8 cellular contexts compared by ENCODE assay signal in genomic region chr1:113811353-113811887, GRCh38. TPM values are rescaled to one million over a fixed set of nuclear protein-coding genes. Genes with fewer than 3 reads are reported as not detected.
DNase-seq lines count a peak whose midpoint lies in the region; ATAC-seq and TF ChIP-seq lines count a peak whose summit lies in the region.

No MANE protein-coding gene starts in this region.

- no peaks in the 10 kb centered on the region for H3K9me1 ChIP-seq in IMR-90 (ENCODE audit: insufficient read depth, low read length)

- H3K4me3 ChIP-seq in CD4-positive, CD25-positive, alpha-beta regulatory T cell (ENCODE audit: low read depth, low read length): peak overlapping the region; percentile 95
- H3K4me3 ChIP-seq in IMR-90 (ENCODE audit: insufficient read depth, low read depth, low read length) (peak overlapping the region; percentile 97), muscle layer of colon (ENCODE audit: low read depth in 1 of 2, low read length in 2 of 2) (peak overlapping the region; percentile 91 to 93), thoracic aorta (peak overlapping the region; percentile 83)

- peak overlapping the region; percentile 92 for H3K14ac ChIP-seq in IMR-90 (replicated peaks; ENCODE audit: low read depth, low read length)

- H3K9ac ChIP-seq in IMR-90 (ENCODE audit: low read depth, low read length): peak overlapping the region; percentile 94
- H3K9ac ChIP-seq in muscle layer of colon (ENCODE audit: low read length): peak overlapping the region; percentile 97

- dilution Hi-C loops in IMR-90 (cut with HindIII; ENCODE audit: low sequenced_read_pairs, unreplicated experiment): no loop called here

- no peak overlapping the region for H2BK20ac ChIP-seq in IMR-90 (ENCODE audit: low read depth, low read length)

- peak overlapping the region; percentile 92 for H3K4me2 ChIP-seq in IMR-90 (ENCODE audit: low read depth, low read length)

- H3K36me3 ChIP-seq in CD4-positive, CD25-positive, alpha-beta regulatory T cell (ENCODE audit: control insufficient read depth, insufficient read depth, low read length): peaks cover 7% of the 10 kb centered on the region
- H3K36me3 ChIP-seq in IMR-90 (ENCODE audit: control insufficient read depth, insufficient read depth, low read length) (no peaks in the 10 kb centered on the region), muscle layer of colon (ENCODE audit: insufficient read depth, low read length) (no peaks in the 10 kb centered on the region), thoracic aorta (no peaks in the 10 kb centered on the region)

- H3K23ac ChIP-seq in IMR-90 (ENCODE audit: low read depth, low read length): peak overlapping the region; percentile 89

- TF ChIP-seq CTCF in IMR-90 (conservative IDR thresholded peaks at IDR 0.05; ENCODE audit: low read depth, low read length): no peak
- no peak for TF ChIP-seq CTCF in thoracic aorta (IDR thresholded peaks at IDR 0.05)

- no CpG with 5 or more reads among the region's 27 CpGs for WGBS in IMR-90 (ENCODE audit: extremely low coverage in 2 of 2, insufficient read length in 1 of 2), 2 experiments

- H4K5ac ChIP-seq in IMR-90 (ENCODE audit: low read depth, low read length): no peak overlapping the region; the same call in 1 of the 2 replicates

- 0 out of 3 replicates have a peak overlapping the region, but pooled peaks have one; percentile 40 for H2BK15ac ChIP-seq in IMR-90 (ENCODE audit: low read depth, low read length)

- in situ Hi-C loops in IMR-90 (cut with MboI; ENCODE audit: low sequenced_read_pairs): no loop called here

- no peaks in the 10 kb centered on the region for H3K27me3 Mint-ChIP-seq in CD4-positive, CD25-positive, alpha-beta regulatory T cell
- H3K27me3 Mint-ChIP-seq in activated CD4-positive, alpha-beta T cell treated with anti-CD3 and anti-CD28 coated beads for 36 hours: no peaks in the 10 kb centered on the region

- DNase-seq in CD4-positive, CD25-positive, alpha-beta regulatory T cell: peak in 2 of 3 donors; percentile 9 to 55
- DNase-seq in IMR-90 (peak; percentile 22), epithelial cell of prostate (ENCODE audit: low read depth, low spot score) (no peak), thoracic aorta (ENCODE audit: low spot score) (peak; percentile 7)
- DNase-seq in activated CD4-positive, alpha-beta T cell treated with anti-CD3 and anti-CD28 coated beads for 36 hours: peak; percentile 58

- TF ChIP-seq RAD21 in IMR-90 (IDR thresholded peaks at IDR 0.05; ENCODE audit: low read length): no peak

- peak overlapping the region; percentile 95 to 100 (median 99) for H3K27ac Mint-ChIP-seq in CD4-positive, CD25-positive, alpha-beta regulatory T cell
- peak overlapping the region; percentile 97 for H3K27ac Mint-ChIP-seq in activated CD4-positive, alpha-beta T cell treated with anti-CD3 and anti-CD28 coated beads for 36 hours

- H3K56ac ChIP-seq in IMR-90 (ENCODE audit: extremely low read depth, insufficient read depth, low read length): peak overlapping the region; percentile 79

- H3K9me3 ChIP-seq in CD4-positive, CD25-positive, alpha-beta regulatory T cell (ENCODE audit: control insufficient read depth in 2 of 2, low read length in 2 of 2): no peaks in the 10 kb centered on the region
- H3K9me3 ChIP-seq in IMR-90 (ENCODE audit: control insufficient read depth, insufficient read depth, low read length): no peaks in the 10 kb centered on the region
- H3K9me3 ChIP-seq in muscle layer of colon (ENCODE audit: low read length): no peaks in the 10 kb centered on the region
- H3K9me3 ChIP-seq in thoracic aorta: no peaks in the 10 kb centered on the region

- peaks cover 27% of the 10 kb centered on the region; the same call in 1 of the 2 replicates for H4K20me1 ChIP-seq in IMR-90 (ENCODE audit: insufficient read depth, low read length)

- peak overlapping the region; percentile 92 for H2AK9ac ChIP-seq in IMR-90 (replicated peaks; ENCODE audit: low read depth, low read length, poor library complexity)

- peak overlapping the region; percentile 62 for H4K91ac ChIP-seq in IMR-90 (ENCODE audit: insufficient read depth, low read depth, low read length)

- peaks cover 46% of the 10 kb centered on the region for H3K4me1 ChIP-seq in CD4-positive, CD25-positive, alpha-beta regulatory T cell (ENCODE audit: control insufficient read depth, insufficient read depth, low read length, poor library complexity, severe bottlenecking)
- peaks cover 4% of the 10 kb centered on the region for H3K4me1 ChIP-seq in IMR-90 (ENCODE audit: control insufficient read depth, insufficient read depth, low read length)
- peaks cover 25% of the 10 kb centered on the region for H3K4me1 ChIP-seq in muscle layer of colon (ENCODE audit: insufficient read depth, low read length)
- H3K4me1 ChIP-seq in thoracic aorta (ENCODE audit: control insufficient read depth in 1 of 2, low read depth in 2 of 2): peaks cover 19 to 24% of the 10 kb centered on the region in 2 donors

- H3K27ac ChIP-seq in CD4-positive, CD25-positive, alpha-beta regulatory T cell (ENCODE audit: insufficient read depth, low read length, poor library complexity, severe bottlenecking): peak overlapping the region; percentile 95
- H3K27ac ChIP-seq in IMR-90 (ENCODE audit: insufficient read depth, low read length): peak overlapping the region; percentile 58
- peak overlapping the region; percentile 72 for H3K27ac ChIP-seq in epithelial cell of prostate
- peak overlapping the region; percentile 97 for H3K27ac ChIP-seq in muscle layer of colon (ENCODE audit: low read depth, low read length)
- H3K27ac ChIP-seq in thoracic aorta: peak overlapping the region; percentile 84 to 97

- H2BK5ac ChIP-seq in IMR-90 (ENCODE audit: low read depth, low read length, poor library complexity, severe bottlenecking): peak overlapping the region; percentile 72

- H3K79me1 ChIP-seq in IMR-90 (ENCODE audit: low read depth in 1 of 2, low read length in 2 of 2): peaks cover 0 to 33% of the 10 kb centered on the region in 2 experiments; a peak in 2 of 4 replicates

- H3K27me3 ChIP-seq in CD4-positive, CD25-positive, alpha-beta regulatory T cell (ENCODE audit: control insufficient read depth, insufficient read depth, low read length): no peaks in the 10 kb centered on the region
- H3K27me3 ChIP-seq in IMR-90 (ENCODE audit: control insufficient read depth, insufficient read depth, low read length) (no peaks in the 10 kb centered on the region), muscle layer of colon (ENCODE audit: control insufficient read depth in 1 of 2, insufficient read depth in 2 of 2, low read length in 2 of 2) (no peaks in the 10 kb centered on the region), thoracic aorta (replicated peaks; ENCODE audit: insufficient read depth) (no peaks in the 10 kb centered on the region)

- peak overlapping the region in 1 of 2 experiments; percentile 17; a peak in 1 of 4 replicates for H4K8ac ChIP-seq in IMR-90 (ENCODE audit: low read depth in 2 of 2, low read length in 2 of 2)

- CTCF ChIA-PET in IMR-90 (lab: Yijun Ruan, JAX): no interaction called here
- CTCF ChIA-PET in activated CD4-positive, alpha-beta T cell treated with anti-CD3 and anti-CD28 coated beads for 36 hours (lab: Charles Lee): interaction anchor here (0.7 to 1.9 kb wide), 5 partner anchors 26 to 168 kb away, joined by 3 to 7 read pairs (median 4); partner anchors contain the start of gene OLFML3

- H2AK5ac ChIP-seq in IMR-90 (ENCODE audit: low read depth, low read length): peak overlapping the region; percentile 50; the same call in 1 of the 2 replicates

- 0 out of 2 replicates have a peak overlapping the region, but pooled peaks have one; percentile 4 for H2BK120ac ChIP-seq in IMR-90 (ENCODE audit: low read depth, low read length)

- H2AFZ ChIP-seq in IMR-90 (replicated peaks; ENCODE audit: low read length, poor library complexity): peak overlapping the region; percentile 92

- H3K4me1 Mint-ChIP-seq in CD4-positive, CD25-positive, alpha-beta regulatory T cell: peaks cover 16 to 52% (median 34%) of the 10 kb centered on the region in 4 donors
- H3K4me1 Mint-ChIP-seq in activated CD4-positive, alpha-beta T cell treated with anti-CD3 and anti-CD28 coated beads for 36 hours: peaks cover 37% of the 10 kb centered on the region

- BruUV-seq in IMR-90 (replicated peaks; lab: Mats Ljungman, UMichigan): no TSS peak

- H3K4me3 Mint-ChIP-seq in CD4-positive, CD25-positive, alpha-beta regulatory T cell: peak overlapping the region; percentile 96 to 99 (median 98)
- H3K4me3 Mint-ChIP-seq in activated CD4-positive, alpha-beta T cell treated with anti-CD3 and anti-CD28 coated beads for 36 hours: peak overlapping the region; percentile 97

- H3K4ac ChIP-seq in IMR-90 (ENCODE audit: low read depth, low read length): peak overlapping the region; percentile 83

- H3K9me3 Mint-ChIP-seq in CD4-positive, CD25-positive, alpha-beta regulatory T cell: peaks cover 0 to 3% (median 0%) of the 10 kb centered on the region in 7 donors
- no peaks in the 10 kb centered on the region for H3K9me3 Mint-ChIP-seq in activated CD4-positive, alpha-beta T cell treated with anti-CD3 and anti-CD28 coated beads for 36 hours (ENCODE audit: low read depth)

- peaks cover 5% of the 10 kb centered on the region for H3K36me3 Mint-ChIP-seq in CD4-positive, CD25-positive, alpha-beta regulatory T cell
- H3K36me3 Mint-ChIP-seq in activated CD4-positive, alpha-beta T cell treated with anti-CD3 and anti-CD28 coated beads for 36 hours (ENCODE audit: low read depth): peaks cover 24% of the 10 kb centered on the region

- intact Hi-C loops in IMR-90 (cut with micrococcal nuclease): loop anchor here (10.0 kb wide), 1 partner anchor 417 kb away; the partner anchor contains the start of gene MAGI3
- intact Hi-C loops in activated CD4-positive, alpha-beta T cell treated with anti-CD3 and anti-CD28 coated beads for 36 hours (cut with DNase I, micrococcal nuclease): loop anchor here (1.0 to 10.0 kb wide), 9 partner anchors 9 to 1094 kb away; partner anchors contain the start of genes SLC16A1 (in 2 of the 2), BCAS2 (in 1 of the 2), MAGI3 (in 1 of the 2) and NRAS (in 1 of the 2)

- H3K18ac ChIP-seq in IMR-90 (ENCODE audit: low read depth, low read length): no peak overlapping the region

- POLR2A ChIA-PET in IMR-90 (lab: Charles Lee; ENCODE audit: unreplicated experiment): interaction anchor here (0.8 kb wide), 2 partner anchors 52 to 116 kb away, joined by 3 to 4 read pairs; partner anchors contain the start of gene PHTF1
- POLR2A ChIA-PET in activated CD4-positive, alpha-beta T cell treated with anti-CD3 and anti-CD28 coated beads for 36 hours (lab: Charles Lee): interaction anchor here (1.1 to 2.7 kb wide), 2 partner anchors 8 to 118 kb away, joined by 3 to 28 read pairs; partner anchors contain the start of gene HIPK1

- TF ChIP-seq POLR2A in IMR-90 (IDR thresholded peaks at IDR 0.05; ENCODE audit: low read depth, low read length): no peak

- ATAC-seq in CD4-positive, CD25-positive, alpha-beta regulatory T cell (ENCODE audit: low read depth in 2 of 2): peak in 1 of 2 donors; percentile 1
- ATAC-seq in GM19324 (IDR thresholded peaks at IDR 0.05; ENCODE audit: low FRiP score, unreplicated experiment) (peak; percentile 1), IMR-90 (ENCODE audit: low read depth) (peak; percentile 30), thoracic aorta (ENCODE audit: insufficient number of reproducible peaks, low FRiP score, low read depth) (no peak), GM18519 (IDR thresholded peaks at IDR 0.05; ENCODE audit: low FRiP score, unreplicated experiment) (no peak)
- ATAC-seq in activated CD4-positive, alpha-beta T cell treated with anti-CD3 and anti-CD28 coated beads for 36 hours: no peak

RNA-seq across cellular contexts. Expression of gene RSBN1, which starts 0.9 kb away (rescaled TPM):
- 52.1 TPM for total RNA-seq in CD4-positive, CD25-positive, alpha-beta regulatory T cell
- 10 to 100 TPM; 43.8 to 52.7 (median 49.8) TPM for polyA plus RNA-seq in CD4-positive, CD25-positive, alpha-beta regulatory T cell
- total RNA-seq in IMR-90 (2012; rRNA removed) (11.7 and 12.8 TPM in 2 replicates), thoracic aorta (10 to 100 TPM; 16.1 to 23.5 TPM)
- 4.6 and 5.3 TPM in 2 replicates for polyA plus RNA-seq in IMR-90 (2012; rRNA removed)
- polyA plus RNA-seq in IMR-90 (2012; cell fraction: cytosol; rRNA removed): 1.8 and 3.0 TPM in 2 replicates
- polyA plus RNA-seq in IMR-90 (2012; cell fraction: nucleus; rRNA removed; ENCODE audit: low replicate concordance): 3.0 and 10.1 TPM in 2 replicates
- total RNA-seq in activated CD4-positive, alpha-beta T cell treated with anti-CD3 and anti-CD28 coated beads for 36 hours: 10 to 100 TPM; 22.1 to 24.3 TPM

RNA-seq across cellular contexts. Expression of gene PHTF1, which starts 52.1 kb away (rescaled TPM):
- total RNA-seq in CD4-positive, CD25-positive, alpha-beta regulatory T cell: 16.7 TPM
- polyA plus RNA-seq in CD4-positive, CD25-positive, alpha-beta regulatory T cell: 10 to 100 TPM; 11.1 to 22.7 (median 15.3) TPM
- total RNA-seq in IMR-90 (2012; rRNA removed) (13.3 and 20.6 TPM in 2 replicates), thoracic aorta (10 to 100 TPM; 21.2 to 21.3 TPM)
- 7.6 and 9.6 TPM in 2 replicates for polyA plus RNA-seq in IMR-90 (2012; rRNA removed)
- 3.6 and 3.7 TPM in 2 replicates for polyA plus RNA-seq in IMR-90 (2012; cell fraction: cytosol; rRNA removed)
- polyA plus RNA-seq in IMR-90 (2012; cell fraction: nucleus; rRNA removed; ENCODE audit: low replicate concordance): 6.1 and 13.0 TPM in 2 replicates
- 10 to 100 TPM; 11.3 to 12.2 TPM for total RNA-seq in activated CD4-positive, alpha-beta T cell treated with anti-CD3 and anti-CD28 coated beads for 36 hours

Comparison
In these comparisons a context has a peak if more than half of its experiments do, and no peak if none do; other contexts are left out.
1. ATAC-seq: peak in GM19324 (single experiment) and IMR-90 (single experiment); none in activated CD4-positive, alpha-beta T cell treated with anti-CD3 and anti-CD28 coated beads for 36 hours (single experiment), thoracic aorta (single experiment) and GM18519 (single experiment).
2. Peak in every context shown above with its lines, with median percentiles within 50 percentile points of each other: H3K27ac ChIP-seq and H3K4me3 ChIP-seq.